Comparison of ENCODE assay signal across 8 cellular contexts in genomic region chr9:135240222-135240621, GRCh38.
"Had no signal": no experiment of that assay in that cellular context is flagged by ENCODE, and none has a peak within 500 bp of the region (broad histone marks: within the 10 kb centered on the region; RNA-seq: fewer than 3 reads in every experiment).

No MANE protein-coding gene starts in this region.

- H3K27me3 ChIP-seq: body of pancreas, transverse colon had no signal

- H3K9me3 ChIP-seq: adrenal gland, body of pancreas, transverse colon had no signal

- H3K27ac Mint-ChIP-seq: nephron had no signal

- H3K27ac ChIP-seq: adrenal gland, body of pancreas, transverse colon had no signal

- ATAC-seq: body of pancreas, left colon had no signal

- H3K36me3 ChIP-seq: adrenal gland, transverse colon had no signal

- H3K4me3 ChIP-seq: adrenal gland, body of pancreas, transverse colon had no signal

- DNase-seq: activated naive CD4-positive, alpha-beta T cell treated with anti-CD3 and anti-CD28 coated beads, Interleukin-2, amount 50 U/mL, for 16 hours; adrenal gland; body of pancreas; dermis blood vessel endothelial cell; left colon; mesenchymal stem cell; transverse colon had no signal

- H3K4me3 Mint-ChIP-seq: nephron had no signal

- H3K9me3 Mint-ChIP-seq: nephron had no signal

- H3K4me1 ChIP-seq: adrenal gland, transverse colon had no signal
